Comparison of ENCODE assay signal across 23 cellular contexts in genomic region chr16:27952811-27953210, GRCh38.
"Had no signal": no experiment of that assay in that cellular context is flagged by ENCODE, and none has a peak within 500 bp of the region (broad histone marks: within the 10 kb centered on the region; RNA-seq: fewer than 3 reads in every experiment).

No MANE protein-coding gene starts in this region.

- H3K27ac Mint-ChIP-seq: dendritic cell treated with granulocyte-macrophage colony-stimulating factor and Interleukin-4, amounts not matched to agents 40 ng/mL and 50 ng/mL, for 4 days; endodermal cell; immature natural killer cell; natural killer cell; stimulated activated naive B cell treated with anti-CD40 and anti-IgM and Interleukin-4, amounts not matched to agents 10 μg/mL and 1 μg/mL and 100 μg/mL, for 72 hours; stimulated activated naive CD8-positive, alpha-beta T cell treated with anti-CD3 and anti-CD28 coated beads, Interleukin-15, Interleukin-2, amounts not matched to agents 100 ng/mL and 50 ng/mL, for 24 hours had no signal

- H3K27me3 ChIP-seq: colonic mucosa, ovary had no signal

- H3K27ac ChIP-seq: colonic mucosa, esophagus muscularis mucosa, lower lobe of right lung, ovary, psoas muscle, skin epidermis, spleen, suprapubic skin, transverse colon had no signal

- DNase-seq: colonic mucosa; effector CD8-positive, alpha-beta T cell; endodermal cell; foreskin melanocyte; hypothalamus; immature natural killer cell; left ventricle myocardium superior; lower lobe of right lung; natural killer cell; occipital lobe; ovary; psoas muscle; right cardiac atrium; spleen; stimulated activated CD4-positive, alpha-beta T cell treated with anti-CD3 and anti-CD28 coated beads, Interleukin-15, amount 100 ng/mL, for 24 hours; stimulated activated CD4-positive, alpha-beta T cell treated with anti-CD3 and anti-CD28 coated beads, Interleukin-2, amount 100 ng/mL, for 48 hours; stimulated activated naive B cell treated with anti-CD40 and anti-IgM and Interleukin-4, amounts not matched to agents 10 μg/mL and 1 μg/mL and 100 μg/mL, for 72 hours; transverse colon had no signal

- H3K4me3 ChIP-seq: colonic mucosa, esophagus muscularis mucosa, lower lobe of right lung, ovary, psoas muscle, skin epidermis, spleen, suprapubic skin, transverse colon had no signal

- H3K9me3 ChIP-seq: colonic mucosa, ovary, psoas muscle had no signal

- H3K36me3 ChIP-seq: colonic mucosa, esophagus muscularis mucosa, lower lobe of right lung, ovary, spleen, suprapubic skin, transverse colon had no signal

- H3K36me3 Mint-ChIP-seq: stimulated activated naive B cell treated with anti-CD40 and anti-IgM and Interleukin-4, amounts not matched to agents 10 μg/mL and 1 μg/mL and 100 μg/mL, for 72 hours had no signal

- H3K4me1 ChIP-seq: colonic mucosa, esophagus muscularis mucosa, lower lobe of right lung, psoas muscle, spleen, suprapubic skin, transverse colon had no signal

- H3K4me3 Mint-ChIP-seq: dendritic cell treated with granulocyte-macrophage colony-stimulating factor and Interleukin-4, amounts not matched to agents 40 ng/mL and 50 ng/mL, for 4 days; endodermal cell; immature natural killer cell; natural killer cell; stimulated activated naive B cell treated with anti-CD40 and anti-IgM and Interleukin-4, amounts not matched to agents 10 μg/mL and 1 μg/mL and 100 μg/mL, for 72 hours; stimulated activated naive CD8-positive, alpha-beta T cell treated with anti-CD3 and anti-CD28 coated beads, Interleukin-15, Interleukin-2, amounts not matched to agents 100 ng/mL and 50 ng/mL, for 24 hours had no signal

- H3K27me3 Mint-ChIP-seq: dendritic cell treated with granulocyte-macrophage colony-stimulating factor and Interleukin-4, amounts not matched to agents 40 ng/mL and 50 ng/mL, for 4 days had no signal

- H3K4me1 Mint-ChIP-seq: endodermal cell; immature natural killer cell; natural killer cell; stimulated activated naive B cell treated with anti-CD40 and anti-IgM and Interleukin-4, amounts not matched to agents 10 μg/mL and 1 μg/mL and 100 μg/mL, for 72 hours had no signal

- ATAC-seq: left ventricle myocardium superior; lower lobe of right lung; natural killer cell; psoas muscle; right cardiac atrium; stimulated activated naive B cell treated with anti-CD40 and anti-IgM and Interleukin-4, amounts not matched to agents 10 μg/mL and 1 μg/mL and 100 μg/mL, for 72 hours had no signal
